Comparison of ENCODE assay signal across 1 cellular context in the genomic region with DNA sequence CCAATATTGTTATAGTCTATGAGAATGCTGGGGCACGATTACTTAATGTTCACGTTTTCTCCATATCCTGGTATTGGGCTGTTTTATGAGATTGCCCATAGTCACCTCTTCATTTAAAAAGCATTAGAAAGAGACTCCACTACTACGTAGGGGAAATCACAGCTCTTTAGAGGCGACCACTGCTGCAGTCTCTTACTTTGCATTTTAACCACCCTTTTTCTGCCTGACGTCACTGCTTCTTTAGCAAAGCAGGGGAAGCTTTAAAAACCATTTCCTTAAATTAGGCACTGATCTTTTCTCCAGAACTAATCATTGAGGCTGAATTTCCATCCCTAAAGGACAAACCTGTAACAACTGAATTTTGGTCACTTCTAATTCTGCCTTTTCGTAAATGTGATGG.
TF ChIP-seq lines count a peak whose summit lies in the region.

No MANE protein-coding gene starts in this region.

TF ChIP-seq in H1, 55 proteins besides CTCF, POLR2A, EP300 and RAD21 (continued from another document):
- TF ChIP-seq SP1 (IDR thresholded peaks at IDR 0.05; ENCODE audit: low read depth, low read length) (no peak), BCL11A (IDR thresholded peaks at IDR 0.05; ENCODE audit: low read depth in 2 of 2, low read length in 2 of 2) (no peak), ASH2L (IDR thresholded peaks at IDR 0.05; ENCODE audit: low read length) (no peak), JUN (IDR thresholded peaks at IDR 0.05; ENCODE audit: low read depth, low read length) (no peak), KDM5A (IDR thresholded peaks at IDR 0.05; ENCODE audit: low read length) (no peak)
